In the genomic region with DNA sequence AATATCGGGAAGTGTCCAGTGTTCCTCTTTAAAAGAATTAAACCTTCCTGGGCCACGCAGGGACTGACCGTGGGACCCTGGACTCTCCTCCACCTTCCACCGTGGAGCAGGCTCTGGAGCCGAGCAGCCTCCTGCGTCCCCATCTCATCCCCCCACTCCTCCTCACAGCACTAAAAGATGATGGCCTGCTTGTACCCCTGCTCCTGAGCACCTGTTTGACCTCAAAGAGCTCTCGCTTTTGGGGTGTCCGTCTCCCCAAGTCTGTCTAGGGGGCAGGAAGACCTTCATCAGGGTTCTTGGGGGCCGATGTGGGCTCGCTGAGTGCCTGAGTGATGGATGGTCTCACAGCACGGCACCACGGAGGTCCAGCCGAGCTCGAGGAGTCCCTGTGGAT, we compare ENCODE assay signal across 14 cellular contexts. TPM values are rescaled to one million over a fixed set of nuclear protein-coding genes. Genes with fewer than 3 reads are reported as not detected.
DNase-seq lines count a peak whose midpoint lies in the region; ATAC-seq and TF ChIP-seq lines count a peak whose summit lies in the region.
"Had no signal": no experiment of that assay in that cellular context is flagged by ENCODE, and none has a peak within 500 bp of the region (broad histone marks: within the 10 kb centered on the region; RNA-seq: fewer than 3 reads in every experiment).

No MANE protein-coding gene starts in this region.

- no peaks in the 10 kb centered on the region for H3K27me3 ChIP-seq in right lobe of liver
- H3K27me3 ChIP-seq in transverse colon, result no peaks in the 10 kb centered on the region

- in situ Hi-C loops in transverse colon (cut with MboI; ENCODE audit: low pct_ligation_motif_present in 1 of 4, low pct_unique_long_range_greater_than_20kb in 1 of 4, low sequenced_read_pairs in 3 of 4), result loop anchor here in 1 of 4 donors (10.0 kb wide), 1 partner anchor 91 kb away; no protein-coding TSS in a partner anchor

- no peak for ATAC-seq in activated T-cell treated with anti-CD3 and anti-CD28 coated beads, Interleukin-2, amount 50 U/mL, for 72 hours (replicated peaks in 1 of 2)
- no peak for ATAC-seq in right lobe of liver

- TF ChIP-seq POLR2A in right lobe of liver (IDR thresholded peaks at IDR 0.05), result no peak
- TF ChIP-seq POLR2A in transverse colon (IDR thresholded peaks at IDR 0.05), result no peak

- no peaks in the 10 kb centered on the region for H3K9me3 ChIP-seq in right lobe of liver
- H3K9me3 ChIP-seq in transverse colon, result no peaks in the 10 kb centered on the region
- H3K9me3 ChIP-seq: tibial artery had no signal

- no peaks in the 10 kb centered on the region for H3K36me3 Mint-ChIP-seq in activated T-cell treated with anti-CD3 and anti-CD28 coated beads, Interleukin-2, amount 50 U/mL, for 72 hours (ENCODE audit: insufficient read depth in 2 of 2)
- H3K36me3 Mint-ChIP-seq in brain, result no peaks in the 10 kb centered on the region

- H3K27ac ChIP-seq in right lobe of liver (peak overlapping the region in 2 of 3 donors; percentile 90 to 99), transverse colon (peak overlapping the region; percentile 92 to 95 (median 93))
- H3K27ac ChIP-seq: tibial artery had no signal

- no peaks in the 10 kb centered on the region for H3K9me3 Mint-ChIP-seq in activated T-cell treated with anti-CD3 and anti-CD28 coated beads, Interleukin-2, amount 50 U/mL, for 72 hours
- H3K9me3 Mint-ChIP-seq in brain, result peaks cover 0 to 6% (median 0%) of the 10 kb centered on the region in 5 experiments

- 48% methylated on average over 4 of the region's 14 CpGs for WGBS in right lobe of liver (ENCODE audit: insufficient coverage, low coverage, low lambda C conversion rate, missing lambda C conversion rate)
- 86% methylated on average over 14 of the region's 14 CpGs; no CpG with 5 or more reads in 1 of the 2 donors for WGBS in transverse colon (ENCODE audit: low coverage in 1 of 2), 2 donors

- H3K4me1 ChIP-seq in right lobe of liver (peaks cover 0 to 26% (median 11%) of the 10 kb centered on the region in 4 donors), transverse colon (peaks cover 9 to 40% (median 33%) of the 10 kb centered on the region in 4 donors)

- intact Hi-C loops in right lobe of liver (cut with DNase I) (loop anchor here in 1 of 2 donors (10.0 kb wide), 1 partner anchor 111 kb away; no protein-coding TSS in a partner anchor), transverse colon (cut with DNase I; ENCODE audit: low total_unique reads) (loop anchor here (10.0 kb wide), 1 partner anchor 121 kb away; no protein-coding TSS in a partner anchor)

- H3K4me3 ChIP-seq in right lobe of liver (peak overlapping the region in 2 of 3 donors; percentile 85 to 93), transverse colon (no peak overlapping the region)

- H3K4me3 Mint-ChIP-seq in activated T-cell treated with anti-CD3 and anti-CD28 coated beads, Interleukin-2, amount 50 U/mL, for 72 hours, result peak overlapping the region; percentile 74 to 75
- H3K4me3 Mint-ChIP-seq in brain, result peak overlapping the region in 4 of 5 experiments; percentile 56 to 86 (median 82)

- DNase-seq in activated T-cell treated with anti-CD3 and anti-CD28 coated beads, Interleukin-2, amount 50 U/mL, for 72 hours, result no peak
- DNase-seq in activated T-cell treated with anti-CD3 and anti-CD28 coated beads, Interleukin-2, amount 50 U/mL, for 1 hour, result no peak
- DNase-seq in right lobe of liver (no peak), transverse colon (no peak), hypothalamus (lab: John Stamatoyannopoulos, UW) (no peak), putamen (ENCODE audit: low spot score) (no peak), NOMO-1 (lab: John Stamatoyannopoulos, UW; ENCODE audit: unreplicated experiment in 2 of 2) (no peak)
- DNase-seq: activated CD4-positive, CD25-positive, alpha-beta regulatory T cell; DMS 273 treated with DMSO at 0.1 percent for 48 hours; NCI-H1436; NCI-H524 treated with DMSO at 0.1 percent for 48 hours; SHP77 treated with DMSO at 0.1 percent for 48 hours had no signal

- peaks cover 5% of the 10 kb centered on the region for H3K4me1 Mint-ChIP-seq in activated T-cell treated with anti-CD3 and anti-CD28 coated beads, Interleukin-2, amount 50 U/mL, for 72 hours (ENCODE audit: low read depth)
- peaks cover 24% of the 10 kb centered on the region for H3K4me1 Mint-ChIP-seq in brain

- no peaks in the 10 kb centered on the region for H3K36me3 ChIP-seq in right lobe of liver
- no peaks in the 10 kb centered on the region for H3K36me3 ChIP-seq in transverse colon
- H3K36me3 ChIP-seq: tibial artery had no signal

- no peak overlapping the region for H3K27ac Mint-ChIP-seq in activated T-cell treated with anti-CD3 and anti-CD28 coated beads, Interleukin-2, amount 50 U/mL, for 72 hours
- H3K27ac Mint-ChIP-seq in brain, result no peak overlapping the region

- TF ChIP-seq CTCF in brain (conservative IDR thresholded peaks at IDR 0.05), result no peak
- no peak for TF ChIP-seq CTCF in right lobe of liver (IDR thresholded peaks at IDR 0.05)
- TF ChIP-seq CTCF in transverse colon (IDR thresholded peaks at IDR 0.05), result no peak

- TF ChIP-seq EP300 in transverse colon (IDR thresholded peaks at IDR 0.05; ENCODE audit: low read depth), result no peak

- H3K27me3 Mint-ChIP-seq in activated T-cell treated with anti-CD3 and anti-CD28 coated beads, Interleukin-2, amount 50 U/mL, for 72 hours (ENCODE audit: low read depth), result peaks cover 53% of the 10 kb centered on the region
- peaks cover 18% of the 10 kb centered on the region for H3K27me3 Mint-ChIP-seq in brain

RNA-seq across cellular contexts. Expression of a gene that starts 1.2 kb away (rescaled TPM):
- under 1 TPM; 0.16 to 0.38 TPM for total RNA-seq in activated T-cell treated with anti-CD3 and anti-CD28 coated beads, Interleukin-2, amount 50 U/mL, for 72 hours
- 17.5 TPM for polyA plus RNA-seq in brain (ENCODE audit: insufficient read depth, low read depth, low replicate concordance)
- 100 to 1,000 TPM; 260 to 452 (median 415) TPM for total RNA-seq in right lobe of liver
- total RNA-seq in transverse colon, result 100 to 1,000 TPM; 103 to 192 (median 127) TPM

Comparison
In these comparisons a context has a peak if more than half of its experiments do, and no peak if none do; other contexts are left out.
1. H3K4me3 ChIP-seq: peak in right lobe of liver (2 of 3); none in transverse colon (0 of 4).
2. RNA of a gene that starts 1.2 kb away (total RNA-seq): 260 to 452 TPM in right lobe of liver and 103 to 192 TPM in transverse colon; 0.16 to 0.38 TPM in activated T-cell treated with anti-CD3 and anti-CD28 coated beads, Interleukin-2, amount 50 U/mL, for 72 hours; every median in the first group is over 10 times any median in the second.